17 cellular contexts compared by ENCODE assay signal in genomic region chr5:124574521-124575436, GRCh38.
A peak's percentile ranks its signal among the peaks of the same experiment; 100 is the strongest.
DNase-seq lines count a peak whose midpoint lies in the region; ATAC-seq and TF ChIP-seq lines count a peak whose summit lies in the region.
"Had no signal": no experiment of that assay in that cellular context is flagged by ENCODE, and none has a peak within 500 bp of the region (broad histone marks: within the 10 kb centered on the region; RNA-seq: fewer than 3 reads in every experiment).

No MANE protein-coding gene starts in this region.

- no peaks in the 10 kb centered on the region for H3K27me3 Mint-ChIP-seq in progenitor cell of endocrine pancreas
- no peaks in the 10 kb centered on the region for H3K27me3 Mint-ChIP-seq in activated T-helper 1 cell treated with anti-CD3 and anti-CD28 coated beads, Interleukin-12 subunit alpha, Interleukin-12 subunit beta, Interleukin-2, Interleukin-4 antibody, amounts not matched to agents 30 ng/mL and 10 ng/mL and 1 ng/mL, durations not matched to agents 14 hours and 24 hours and 36 hours (ENCODE audit: insufficient read depth)
- H3K27me3 Mint-ChIP-seq: activated CD4-positive, alpha-beta T cell treated with anti-CD3 and anti-CD28 coated beads, Interleukin-2, amount 10 ng/mL, durations not matched to agents 24 days and 14 days had no signal

- TF ChIP-seq CTCF in progenitor cell of endocrine pancreas (IDR thresholded peaks at IDR 0.05; ENCODE audit: unreplicated experiment), result no peak

- peak; percentile 26 to 31 for DNase-seq in HAP-1 (ENCODE audit: low spot score in 2 of 2)
- peak; percentile 56 for DNase-seq in SK-N-DZ (ENCODE audit: low spot score)
- peak; percentile 74 for DNase-seq in inferior parietal cortex (ENCODE audit: extremely low spot score)
- no peak for DNase-seq in progenitor cell of endocrine pancreas (ENCODE audit: low spot score, unreplicated experiment)
- DNase-seq in NCI-H1436 treated with DMSO at 0.1 percent for 48 hours (lab: John Stamatoyannopoulos, UW), result no peak
- DNase-seq in activated T-helper 1 cell treated with anti-CD3 and anti-CD28 coated beads, Interleukin-12 subunit alpha, Interleukin-12 subunit beta, Interleukin-2, Interleukin-4 antibody, amounts not matched to agents 30 ng/mL and 10 ng/mL and 1 ng/mL, durations not matched to agents 14 hours and 24 hours and 36 hours (ENCODE audit: low spot score), result no peak
- DNase-seq: activated CD4-positive, alpha-beta T cell treated with anti-CD3 and anti-CD28 coated beads, Interleukin-2, amount 10 ng/mL, durations not matched to agents 24 days and 14 days; activated effector memory CD4-positive, alpha-beta T cell treated with anti-CD3 and anti-CD28 coated beads, Interleukin-2, amount 50 U/mL, for 16 hours; CD8-positive, alpha-beta T cell; left ventricle myocardium superior; NCI-H1694 treated with DMSO at 0.1 percent for 48 hours; NCI-H345; NK-92 treated with Interleukin-12 subunit alpha and Interleukin-12 subunit beta, amount 100 ng/mL, for 24 hours; T-cell had no signal

- no peaks in the 10 kb centered on the region for H3K9me3 ChIP-seq in HAP-1

- peaks cover 37% of the 10 kb centered on the region for H3K4me1 ChIP-seq in HAP-1

- no peaks in the 10 kb centered on the region for H3K9me3 Mint-ChIP-seq in progenitor cell of endocrine pancreas (ENCODE audit: low read depth)
- no peaks in the 10 kb centered on the region for H3K9me3 Mint-ChIP-seq in activated T-helper 1 cell treated with anti-CD3 and anti-CD28 coated beads, Interleukin-12 subunit alpha, Interleukin-12 subunit beta, Interleukin-2, Interleukin-4 antibody, amounts not matched to agents 30 ng/mL and 10 ng/mL and 1 ng/mL, durations not matched to agents 14 hours and 24 hours and 36 hours
- H3K9me3 Mint-ChIP-seq: activated CD4-positive, alpha-beta T cell treated with anti-CD3 and anti-CD28 coated beads, Interleukin-2, amount 10 ng/mL, durations not matched to agents 24 days and 14 days; CD8-positive, alpha-beta T cell had no signal

- no peaks in the 10 kb centered on the region for H3K36me3 Mint-ChIP-seq in progenitor cell of endocrine pancreas (ENCODE audit: insufficient read depth)
- H3K36me3 Mint-ChIP-seq in activated T-helper 1 cell treated with anti-CD3 and anti-CD28 coated beads, Interleukin-12 subunit alpha, Interleukin-12 subunit beta, Interleukin-2, Interleukin-4 antibody, amounts not matched to agents 30 ng/mL and 10 ng/mL and 1 ng/mL, durations not matched to agents 14 hours and 24 hours and 36 hours (ENCODE audit: low read depth), result no peaks in the 10 kb centered on the region
- H3K36me3 Mint-ChIP-seq: CD8-positive, alpha-beta T cell; T-cell had no signal

- in situ Hi-C loops in HAP-1 (cut with MboI; ENCODE audit: low sequenced_read_pairs), result no loop called here

- H3K4me3 Mint-ChIP-seq in progenitor cell of endocrine pancreas (ENCODE audit: low read depth), result peak overlapping the region; percentile 10
- H3K4me3 Mint-ChIP-seq in activated T-helper 1 cell treated with anti-CD3 and anti-CD28 coated beads, Interleukin-12 subunit alpha, Interleukin-12 subunit beta, Interleukin-2, Interleukin-4 antibody, amounts not matched to agents 30 ng/mL and 10 ng/mL and 1 ng/mL, durations not matched to agents 14 hours and 24 hours and 36 hours, result no peak overlapping the region
- H3K4me3 Mint-ChIP-seq: activated CD4-positive, alpha-beta T cell treated with anti-CD3 and anti-CD28 coated beads, Interleukin-2, amount 10 ng/mL, durations not matched to agents 24 days and 14 days; CD8-positive, alpha-beta T cell; T-cell had no signal

- H3K27ac Mint-ChIP-seq in progenitor cell of endocrine pancreas, result peak overlapping the region; percentile 87
- no peak overlapping the region for H3K27ac Mint-ChIP-seq in activated T-helper 1 cell treated with anti-CD3 and anti-CD28 coated beads, Interleukin-12 subunit alpha, Interleukin-12 subunit beta, Interleukin-2, Interleukin-4 antibody, amounts not matched to agents 30 ng/mL and 10 ng/mL and 1 ng/mL, durations not matched to agents 14 hours and 24 hours and 36 hours
- H3K27ac Mint-ChIP-seq: activated CD4-positive, alpha-beta T cell treated with anti-CD3 and anti-CD28 coated beads, Interleukin-2, amount 10 ng/mL, durations not matched to agents 24 days and 14 days; CD8-positive, alpha-beta T cell; T-cell had no signal

- H3K4me1 Mint-ChIP-seq in progenitor cell of endocrine pancreas (ENCODE audit: low read depth), result peaks cover 62% of the 10 kb centered on the region
- H3K4me1 Mint-ChIP-seq in activated T-helper 1 cell treated with anti-CD3 and anti-CD28 coated beads, Interleukin-12 subunit alpha, Interleukin-12 subunit beta, Interleukin-2, Interleukin-4 antibody, amounts not matched to agents 30 ng/mL and 10 ng/mL and 1 ng/mL, durations not matched to agents 14 hours and 24 hours and 36 hours (ENCODE audit: low read depth), result no peaks in the 10 kb centered on the region
- H3K4me1 Mint-ChIP-seq: activated CD4-positive, alpha-beta T cell treated with anti-CD3 and anti-CD28 coated beads, Interleukin-2, amount 10 ng/mL, durations not matched to agents 24 days and 14 days; T-cell had no signal

- no peak overlapping the region for H3K4me3 ChIP-seq in HAP-1

- ATAC-seq in HG03442 (IDR thresholded peaks at IDR 0.05; ENCODE audit: unreplicated experiment), result no peak
- ATAC-seq: CD8-positive, alpha-beta T cell; esophagus mucosa; HCT116; left ventricle myocardium superior; T-cell had no signal

- intact Hi-C loops in activated T-helper 1 cell treated with anti-CD3 and anti-CD28 coated beads, Interleukin-12 subunit alpha, Interleukin-12 subunit beta, Interleukin-2, Interleukin-4 antibody, amounts not matched to agents 30 ng/mL and 10 ng/mL and 1 ng/mL, durations not matched to agents 14 hours and 24 hours and 36 hours (cut with micrococcal nuclease), result no loop called here

- H3K36me3 ChIP-seq in HAP-1 (replicated peaks), result no peaks in the 10 kb centered on the region

- H3K27me3 ChIP-seq in HAP-1 (ENCODE audit: low read depth), result no peaks in the 10 kb centered on the region

Comparison
In these comparisons a context has a peak if more than half of its experiments do, and no peak if none do; other contexts are left out.
1. DNase-seq: peak in HAP-1 (2 of 2), SK-N-DZ (single experiment) and inferior parietal cortex (single experiment); none in progenitor cell of endocrine pancreas (single experiment), NCI-H1436 treated with DMSO at 0.1 percent for 48 hours (single experiment) and activated T-helper 1 cell treated with anti-CD3 and anti-CD28 coated beads, Interleukin-12 subunit alpha, Interleukin-12 subunit beta, Interleukin-2, Interleukin-4 antibody, amounts not matched to agents 30 ng/mL and 10 ng/mL and 1 ng/mL, durations not matched to agents 14 hours and 24 hours and 36 hours (single experiment).